Comparison of ENCODE assay signal across 17 cellular contexts in the genomic region with DNA sequence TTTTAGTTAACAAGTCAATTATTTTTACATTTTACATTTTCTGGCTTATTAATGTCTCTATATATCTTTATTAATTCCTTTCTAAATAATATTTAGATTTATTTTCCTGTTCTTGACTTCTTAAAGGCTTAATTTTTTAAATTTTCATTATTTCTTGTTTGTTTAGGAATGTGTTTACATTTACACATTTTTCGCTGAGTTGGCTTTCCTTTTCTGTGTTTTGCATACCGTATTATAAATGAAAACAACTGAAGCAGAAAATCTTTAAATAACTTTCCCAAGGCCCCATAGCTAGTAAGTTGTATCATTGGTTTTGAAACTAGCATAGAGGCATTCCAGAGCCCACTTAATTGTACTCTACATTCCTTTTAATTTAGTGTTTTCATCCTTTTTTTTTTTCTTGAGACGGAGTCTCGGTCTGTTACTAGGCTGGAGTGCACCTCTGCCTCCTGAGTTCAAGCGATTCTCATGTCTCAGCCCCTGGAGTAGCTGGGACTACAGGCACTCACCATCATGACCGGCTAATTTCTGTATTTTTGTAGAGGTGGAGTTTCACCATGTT.
"Had no signal": no experiment of that assay in that cellular context is flagged by ENCODE, and none has a peak within 500 bp of the region (broad histone marks: within the 10 kb centered on the region; RNA-seq: fewer than 3 reads in every experiment).

No MANE protein-coding gene starts in this region.

- H3K4me3 Mint-ChIP-seq: activated B cell treated with CpG ODN at 0.5 μM for 24 hours; activated CD4-positive, alpha-beta memory T cell treated with anti-CD3 and anti-CD28 coated beads, Interleukin-2, amount 10 ng/mL, durations not matched to agents 7 days and 5 days; activated CD8-positive, alpha-beta memory T cell treated with anti-CD3 and anti-CD28 coated beads, Interleukin-2, amount 10 ng/mL, durations not matched to agents 7 days and 5 days; activated naive CD8-positive, alpha-beta T cell treated with anti-CD3 and anti-CD28 coated beads, Interleukin-2, amount 10 ng/mL, durations not matched to agents 7 days and 5 days; natural killer cell treated with Interleukin-12 subunit alpha and Interleukin-12 subunit beta and Interleukin-15 and Interleukin-18, amount 100 ng/mL, for 72 hours had no signal

- H3K36me3 ChIP-seq: lower lobe of right lung, neutrophil had no signal

- H3K4me1 ChIP-seq: lower lobe of right lung had no signal

- H3K27me3 ChIP-seq: neutrophil had no signal

- FAIRE-seq: bronchial epithelial cell had no signal

- H3K27ac Mint-ChIP-seq: activated B cell treated with CpG ODN at 0.5 μM for 24 hours; activated CD4-positive, alpha-beta memory T cell treated with anti-CD3 and anti-CD28 coated beads, Interleukin-2, amount 10 ng/mL, durations not matched to agents 7 days and 5 days; activated CD8-positive, alpha-beta memory T cell treated with anti-CD3 and anti-CD28 coated beads, Interleukin-2, amount 10 ng/mL, durations not matched to agents 7 days and 5 days; activated naive CD8-positive, alpha-beta T cell treated with anti-CD3 and anti-CD28 coated beads, Interleukin-2, amount 10 ng/mL, durations not matched to agents 7 days and 5 days; natural killer cell treated with Interleukin-12 subunit alpha and Interleukin-12 subunit beta and Interleukin-15 and Interleukin-18, amount 100 ng/mL, for 72 hours had no signal

- H3K4me3 ChIP-seq: lower lobe of right lung had no signal

- H3K27ac ChIP-seq: lower lobe of right lung, neutrophil had no signal

- ATAC-seq: activated CD8-positive, alpha-beta memory T cell treated with anti-CD3 and anti-CD28 coated beads, Interleukin-2, amount 10 ng/mL, durations not matched to agents 7 days and 5 days; lower lobe of right lung; natural killer cell treated with Interleukin-12 subunit alpha and Interleukin-12 subunit beta and Interleukin-15 and Interleukin-18, amount 100 ng/mL, for 72 hours had no signal

- H3K9me3 ChIP-seq: lower lobe of right lung, neutrophil had no signal

- H3K4me1 Mint-ChIP-seq: activated B cell treated with CpG ODN at 0.5 μM for 24 hours; activated CD4-positive, alpha-beta memory T cell treated with anti-CD3 and anti-CD28 coated beads, Interleukin-2, amount 10 ng/mL, durations not matched to agents 7 days and 5 days; activated CD8-positive, alpha-beta memory T cell treated with anti-CD3 and anti-CD28 coated beads, Interleukin-2, amount 10 ng/mL, durations not matched to agents 7 days and 5 days; activated naive CD8-positive, alpha-beta T cell treated with anti-CD3 and anti-CD28 coated beads, Interleukin-2, amount 10 ng/mL, durations not matched to agents 7 days and 5 days had no signal

- H3K9me3 Mint-ChIP-seq: activated B cell treated with CpG ODN at 0.5 μM for 24 hours; activated CD4-positive, alpha-beta memory T cell treated with anti-CD3 and anti-CD28 coated beads, Interleukin-2, amount 10 ng/mL, durations not matched to agents 7 days and 5 days; activated naive CD8-positive, alpha-beta T cell treated with anti-CD3 and anti-CD28 coated beads, Interleukin-2, amount 10 ng/mL, durations not matched to agents 7 days and 5 days had no signal

- DNase-seq: activated B cell treated with CpG ODN at 0.5 μM for 24 hours; activated CD4-positive, alpha-beta memory T cell treated with anti-CD3 and anti-CD28 coated beads, Interleukin-2, amount 10 ng/mL, durations not matched to agents 7 days and 5 days; activated CD4-positive, alpha-beta T cell treated with anti-CD3 and anti-CD28 coated beads for 48 hours; activated CD8-positive, alpha-beta memory T cell treated with anti-CD3 and anti-CD28 coated beads, Interleukin-2, amount 10 ng/mL, durations not matched to agents 7 days and 5 days; activated naive CD8-positive, alpha-beta T cell treated with anti-CD3 and anti-CD28 coated beads, Interleukin-2, amount 10 ng/mL, durations not matched to agents 7 days and 5 days; anterior cingulate cortex; cerebellar nuclear complex; dermis blood vessel endothelial cell; effector memory CD4-positive, alpha-beta T cell; lower lobe of right lung; stimulated activated CD4-positive, alpha-beta T cell treated with anti-CD3 and anti-CD28 coated beads, Interleukin-12 subunit alpha, Interleukin-12 subunit beta, amount 100 ng/mL, for 4 hours; stimulated activated CD4-positive, alpha-beta T cell treated with anti-CD3 and anti-CD28 coated beads, Interleukin-1b, Interleukin-23, amount 100 ng/mL, for 48 hours; stimulated activated CD8-positive, alpha-beta memory T cell treated with anti-CD3 and anti-CD28 coated beads, Interleukin-4, amount 100 ng/mL, for 48 hours; stimulated activated naive CD4-positive, alpha-beta T cell had no signal

- H3K36me3 Mint-ChIP-seq: activated CD8-positive, alpha-beta memory T cell treated with anti-CD3 and anti-CD28 coated beads, Interleukin-2, amount 10 ng/mL, durations not matched to agents 7 days and 5 days; activated naive CD8-positive, alpha-beta T cell treated with anti-CD3 and anti-CD28 coated beads, Interleukin-2, amount 10 ng/mL, durations not matched to agents 7 days and 5 days; natural killer cell treated with Interleukin-12 subunit alpha and Interleukin-12 subunit beta and Interleukin-15 and Interleukin-18, amount 100 ng/mL, for 72 hours had no signal

- H3K27me3 Mint-ChIP-seq: activated B cell treated with CpG ODN at 0.5 μM for 24 hours; activated CD4-positive, alpha-beta memory T cell treated with anti-CD3 and anti-CD28 coated beads, Interleukin-2, amount 10 ng/mL, durations not matched to agents 7 days and 5 days; activated CD8-positive, alpha-beta memory T cell treated with anti-CD3 and anti-CD28 coated beads, Interleukin-2, amount 10 ng/mL, durations not matched to agents 7 days and 5 days; activated naive CD8-positive, alpha-beta T cell treated with anti-CD3 and anti-CD28 coated beads, Interleukin-2, amount 10 ng/mL, durations not matched to agents 7 days and 5 days; natural killer cell treated with Interleukin-12 subunit alpha and Interleukin-12 subunit beta and Interleukin-15 and Interleukin-18, amount 100 ng/mL, for 72 hours had no signal
